Comparison of ENCODE assay signal across 20 cellular contexts in genomic region chr3:112350181-112350825, GRCh38. TPM values are rescaled to one million over a fixed set of nuclear protein-coding genes. Genes with fewer than 3 reads are reported as not detected.
A peak's percentile ranks its signal among the peaks of the same experiment; 100 is the strongest.
DNase-seq lines count a peak whose midpoint lies in the region; ATAC-seq and TF ChIP-seq lines count a peak whose summit lies in the region.
"Had no signal": no experiment of that assay in that cellular context is flagged by ENCODE, and none has a peak within 500 bp of the region (broad histone marks: within the 10 kb centered on the region; RNA-seq: fewer than 3 reads in every experiment).

No MANE protein-coding gene starts in this region.

- peaks cover 53% of the 10 kb centered on the region for H3K4me1 Mint-ChIP-seq in activated naive CD4-positive, alpha-beta T cell treated with anti-CD3 and anti-CD28 coated beads, Interleukin-2, amount 50 U/mL, for 24 hours
- H3K4me1 Mint-ChIP-seq in activated naive CD8-positive, alpha-beta T cell (ENCODE audit: low read depth): peaks cover 29% of the 10 kb centered on the region
- H3K4me1 Mint-ChIP-seq in type B pancreatic cell (ENCODE audit: unreplicated experiment): peaks cover 25% of the 10 kb centered on the region

- no peak for TF ChIP-seq CTCF in GM20000 (IDR thresholded peaks at IDR 0.05; ENCODE audit: extremely low read depth, missing control alignments)
- TF ChIP-seq CTCF in type B pancreatic cell (conservative IDR thresholded peaks at IDR 0.05): no peak

- H3K36me3 ChIP-seq in iPS-20b (ENCODE audit: insufficient read depth, low read depth, low read length) (peaks cover 91% of the 10 kb centered on the region), urinary bladder (ENCODE audit: insufficient read depth) (peaks cover 4% of the 10 kb centered on the region)
- H3K36me3 ChIP-seq: gastrocnemius medialis had no signal

- H3K9ac ChIP-seq in iPS-20b (ENCODE audit: low read depth, low read length): peak overlapping the region; percentile 14; the same call in 1 of the 2 replicates

- H3K4me3 Mint-ChIP-seq in activated naive CD4-positive, alpha-beta T cell treated with anti-CD3 and anti-CD28 coated beads, Interleukin-2, amount 50 U/mL, for 24 hours: no peak overlapping the region
- peak overlapping the region; percentile 5 for H3K4me3 Mint-ChIP-seq in activated naive CD8-positive, alpha-beta T cell
- H3K4me3 Mint-ChIP-seq in type B pancreatic cell: no peak overlapping the region
- H3K4me3 Mint-ChIP-seq: CD8-positive, alpha-beta memory T cell; naive thymus-derived CD8-positive, alpha-beta T cell had no signal

- H3K27ac Mint-ChIP-seq in activated naive CD4-positive, alpha-beta T cell treated with anti-CD3 and anti-CD28 coated beads, Interleukin-2, amount 50 U/mL, for 24 hours: peak overlapping the region; percentile 39
- H3K27ac Mint-ChIP-seq in activated naive CD8-positive, alpha-beta T cell: peak overlapping the region; percentile 68
- H3K27ac Mint-ChIP-seq in type B pancreatic cell: no peak overlapping the region
- H3K27ac Mint-ChIP-seq: CD8-positive, alpha-beta memory T cell; naive thymus-derived CD8-positive, alpha-beta T cell had no signal

- H3K4me3 ChIP-seq in iPS-20b (ENCODE audit: low read length) (no peak overlapping the region), urinary bladder (ENCODE audit: low read depth, low read length) (no peak overlapping the region)
- H3K4me3 ChIP-seq: gastrocnemius medialis, psoas muscle had no signal

- no peak for DNase-seq in activated naive CD4-positive, alpha-beta T cell treated with anti-CD3 and anti-CD28 coated beads, Interleukin-2, amount 50 U/mL, for 16 hours
- DNase-seq in GM20000 (ENCODE audit: low spot score): no peak
- DNase-seq in type B pancreatic cell (ENCODE audit: extremely low spot score, unreplicated experiment): no peak
- DNase-seq: amniotic stem cell; CD8-positive, alpha-beta memory T cell; gastrocnemius medialis; naive thymus-derived CD8-positive, alpha-beta T cell; NCI-H1694; NCI-H446 treated with DMSO at 0.1 percent for 48 hours; PC-3; psoas muscle; stimulated activated CD4-positive, alpha-beta T cell treated with anti-CD3 and anti-CD28 coated beads, Interleukin-12 subunit alpha, Interleukin-12 subunit beta, amount 100 ng/mL, for 4 hours; stimulated activated naive CD4-positive, alpha-beta T cell had no signal

- no peaks in the 10 kb centered on the region for H3K27me3 Mint-ChIP-seq in activated naive CD4-positive, alpha-beta T cell treated with anti-CD3 and anti-CD28 coated beads, Interleukin-2, amount 50 U/mL, for 24 hours
- H3K27me3 Mint-ChIP-seq in activated naive CD8-positive, alpha-beta T cell: no peaks in the 10 kb centered on the region
- no peaks in the 10 kb centered on the region for H3K27me3 Mint-ChIP-seq in type B pancreatic cell
- H3K27me3 Mint-ChIP-seq: naive thymus-derived CD8-positive, alpha-beta T cell had no signal

- no peaks in the 10 kb centered on the region for H3K9me3 ChIP-seq in iPS-20b (ENCODE audit: insufficient read depth, low read depth, low read length)
- H3K9me3 ChIP-seq: gastrocnemius medialis, psoas muscle had no signal

- H3K27me3 ChIP-seq in iPS-20b (ENCODE audit: insufficient read depth, low read length): no peaks in the 10 kb centered on the region
- H3K27me3 ChIP-seq: gastrocnemius medialis had no signal

- no peak for ATAC-seq in HG02571 (IDR thresholded peaks at IDR 0.05; ENCODE audit: unreplicated experiment)
- ATAC-seq: gastrocnemius medialis; naive thymus-derived CD8-positive, alpha-beta T cell; PC-3; psoas muscle had no signal

- H3K27ac ChIP-seq in iPS-20b (ENCODE audit: low read length) (no peak overlapping the region), urinary bladder (ENCODE audit: low read depth) (peak overlapping the region; percentile 23)
- H3K27ac ChIP-seq: gastrocnemius medialis, psoas muscle had no signal

- no peaks in the 10 kb centered on the region for H3K9me3 Mint-ChIP-seq in activated naive CD4-positive, alpha-beta T cell treated with anti-CD3 and anti-CD28 coated beads, Interleukin-2, amount 50 U/mL, for 24 hours
- no peaks in the 10 kb centered on the region for H3K9me3 Mint-ChIP-seq in activated naive CD8-positive, alpha-beta T cell (ENCODE audit: low read depth)
- H3K9me3 Mint-ChIP-seq in type B pancreatic cell: no peaks in the 10 kb centered on the region
- H3K9me3 Mint-ChIP-seq: CD8-positive, alpha-beta memory T cell; naive thymus-derived CD8-positive, alpha-beta T cell had no signal

- H3K4me1 ChIP-seq in iPS-20b (ENCODE audit: insufficient read depth, low read length) (peaks cover 59% of the 10 kb centered on the region), urinary bladder (ENCODE audit: insufficient read depth) (no peaks in the 10 kb centered on the region)
- H3K4me1 ChIP-seq: gastrocnemius medialis had no signal

- peaks cover 60% of the 10 kb centered on the region for H3K36me3 Mint-ChIP-seq in activated naive CD4-positive, alpha-beta T cell treated with anti-CD3 and anti-CD28 coated beads, Interleukin-2, amount 50 U/mL, for 24 hours
- peaks cover 45% of the 10 kb centered on the region for H3K36me3 Mint-ChIP-seq in activated naive CD8-positive, alpha-beta T cell
- H3K36me3 Mint-ChIP-seq in type B pancreatic cell: peaks cover 40% of the 10 kb centered on the region

- 63% methylated on average over 2 of the region's 2 CpGs for WGBS in urinary bladder

RNA-seq across cellular contexts. Expression of gene CD200, which starts 17.3 kb away (rescaled TPM):
- 23.0 TPM for total RNA-seq in urinary bladder
- polyA plus RNA-seq in urinary bladder: 36.2 TPM
- total RNA-seq in type B pancreatic cell (ENCODE audit: low replicate concordance): 11.9 and 20.1 TPM in 2 replicates
- total RNA-seq: H4, PC-3 had no signal

RNA-seq across cellular contexts. Expression of gene SLC9C1, which starts 56.3 kb away (rescaled TPM):
- total RNA-seq in urinary bladder (1.9 TPM), type B pancreatic cell (ENCODE audit: low replicate concordance) (0.48 and 0.99 TPM in 2 replicates)
- polyA plus RNA-seq in urinary bladder: not detected
- total RNA-seq: CD8-positive, alpha-beta memory T cell; gastrocnemius medialis; H4; lower leg skin; naive thymus-derived CD8-positive, alpha-beta T cell; PC-3 had no signal
- polyA plus RNA-seq: CD8-positive, alpha-beta memory T cell; naive thymus-derived CD8-positive, alpha-beta T cell had no signal
